ENCODE assay signal across 17 cellular contexts in the genomic region with DNA sequence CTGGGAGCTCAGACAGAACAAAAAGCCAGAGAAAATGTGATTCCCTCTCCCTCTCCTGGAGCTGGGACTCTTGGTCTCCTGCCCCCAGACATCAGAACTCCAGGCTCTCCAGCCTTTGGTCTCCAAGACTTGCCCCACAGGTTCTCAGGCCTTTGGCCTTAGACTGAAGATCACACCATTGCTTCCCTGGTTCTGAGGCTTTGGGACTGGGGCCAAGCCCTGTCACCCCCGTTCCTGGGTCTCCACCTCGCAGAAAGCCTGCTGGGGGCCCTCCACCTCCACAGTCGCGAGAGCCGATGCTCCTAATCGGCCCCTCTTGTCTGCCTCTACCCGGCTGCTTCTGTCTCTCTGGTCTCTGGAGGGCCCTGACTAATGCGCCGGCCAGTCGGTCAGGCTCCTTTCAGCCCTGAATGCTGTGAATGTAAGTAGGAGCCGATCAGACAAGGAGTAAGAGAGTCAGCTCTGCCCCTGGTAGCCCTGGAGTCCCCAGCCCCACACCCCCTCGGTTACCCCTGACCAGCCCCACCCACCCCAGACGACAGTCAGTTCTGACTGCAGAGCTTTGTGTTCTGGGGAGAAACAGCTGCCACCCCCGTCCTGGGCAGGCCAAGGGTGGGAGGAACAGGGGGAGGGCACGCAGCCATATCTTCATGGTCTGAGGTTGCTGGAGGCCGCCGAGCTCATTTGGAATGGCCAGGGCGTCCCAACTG. TPM values are rescaled to one million over a fixed set of nuclear protein-coding genes. Genes with fewer than 3 reads are reported as not detected.
A peak's percentile ranks its signal among the peaks of the same experiment; 100 is the strongest.
DNase-seq lines count a peak whose midpoint lies in the region; ATAC-seq and TF ChIP-seq lines count a peak whose summit lies in the region.
"Had no signal": no experiment of that assay in that cellular context is flagged by ENCODE, and none has a peak within 500 bp of the region (broad histone marks: within the 10 kb centered on the region; RNA-seq: fewer than 3 reads in every experiment).

No MANE protein-coding gene starts in this region.

- no peak for DNase-seq in ascending aorta (ENCODE audit: low spot score in 2 of 2)
- DNase-seq in heart left ventricle: peak in 4 of 5 donors; percentile 39 to 74 (median 58)
- no peak for DNase-seq in neural crest cell (ENCODE audit: low read depth, low spot score)
- no peak for DNase-seq in upper lobe of left lung
- DNase-seq: activated CD4-positive, alpha-beta T cell treated with anti-CD3 and anti-CD28 coated beads for 1 hour; activated effector memory CD4-positive, alpha-beta T cell treated with anti-CD3 and anti-CD28 coated beads, Interleukin-2, amount 50 U/mL, for 16 hours; esophagus squamous epithelium; GF-D8; H9; hippocampal formation; MM.1S; stimulated activated naive CD8-positive, alpha-beta T cell treated with anti-CD3 and anti-CD28 coated beads, Interleukin-15, amount 100 ng/mL, for 72 hours had no signal

- TF ChIP-seq CTCF in ascending aorta (IDR thresholded peaks at IDR 0.05): no peak
- no peak for TF ChIP-seq CTCF in heart left ventricle (IDR thresholded peaks at IDR 0.05)
- TF ChIP-seq CTCF in neural crest cell (conservative IDR thresholded peaks at IDR 0.05): no peak
- TF ChIP-seq CTCF in upper lobe of left lung (IDR thresholded peaks at IDR 0.05): no peak

- TF ChIP-seq POLR2A in heart left ventricle (IDR thresholded peaks at IDR 0.05): no peak
- TF ChIP-seq POLR2A in upper lobe of left lung (IDR thresholded peaks at IDR 0.05): no peak

- H3K4me1 ChIP-seq in ascending aorta (no peaks in the 10 kb centered on the region), heart left ventricle (peaks cover 0 to 34% (median 19%) of the 10 kb centered on the region in 12 donors), upper lobe of left lung (peaks cover 5 to 32% (median 14%) of the 10 kb centered on the region in 4 donors)

- peak overlapping the region; percentile 12 for H3K4me3 Mint-ChIP-seq in neural crest cell
- H3K4me3 Mint-ChIP-seq: dendritic cell treated with granulocyte-macrophage colony-stimulating factor and Interleukin-4, amounts not matched to agents 40 ng/mL and 50 ng/mL, for 4 days; H9; stimulated activated naive CD8-positive, alpha-beta T cell treated with anti-CD3 and anti-CD28 coated beads, Interleukin-15, amount 100 ng/mL, for 72 hours; T-helper 2 cell treated with Interferon-gamma antibody and Interleukin-4, amounts not matched to agents 5 μg/mL and 100 μg/mL, for 36 hours had no signal

- no peaks in the 10 kb centered on the region for H3K27me3 ChIP-seq in ascending aorta
- no peaks in the 10 kb centered on the region for H3K27me3 ChIP-seq in heart left ventricle
- no peaks in the 10 kb centered on the region for H3K27me3 ChIP-seq in upper lobe of left lung
- H3K27me3 ChIP-seq: esophagus squamous epithelium had no signal

- peaks cover 14% of the 10 kb centered on the region for H3K36me3 Mint-ChIP-seq in neural crest cell (ENCODE audit: low read depth)

- H3K4me3 ChIP-seq in ascending aorta (no peak overlapping the region), heart left ventricle (peak overlapping the region in 5 of 12 donors; percentile 9 to 40 (median 30)), upper lobe of left lung (no peak overlapping the region)
- H3K4me3 ChIP-seq: esophagus squamous epithelium had no signal

- peaks cover 57% of the 10 kb centered on the region for H3K4me1 Mint-ChIP-seq in neural crest cell
- H3K4me1 Mint-ChIP-seq: stimulated activated naive CD8-positive, alpha-beta T cell treated with anti-CD3 and anti-CD28 coated beads, Interleukin-15, amount 100 ng/mL, for 72 hours had no signal

- peak overlapping the region; percentile 67 for H3K27ac Mint-ChIP-seq in neural crest cell (ENCODE audit: unreplicated experiment)
- H3K27ac Mint-ChIP-seq: dendritic cell treated with granulocyte-macrophage colony-stimulating factor and Interleukin-4, amounts not matched to agents 40 ng/mL and 50 ng/mL, for 4 days; H9; stimulated activated naive CD8-positive, alpha-beta T cell treated with anti-CD3 and anti-CD28 coated beads, Interleukin-15, amount 100 ng/mL, for 72 hours; T-helper 2 cell treated with Interferon-gamma antibody and Interleukin-4, amounts not matched to agents 5 μg/mL and 100 μg/mL, for 36 hours had no signal

- WGBS in heart left ventricle, 4 donors: 72 to 85% (median 78%) methylated on average over 15 to 18 of the region's 18 CpGs
- WGBS in upper lobe of left lung, 2 donors: 90% methylated on average over 12 to 18 of the region's 18 CpGs

- H3K27me3 Mint-ChIP-seq in neural crest cell (ENCODE audit: low read depth): no peaks in the 10 kb centered on the region
- H3K27me3 Mint-ChIP-seq: dendritic cell treated with granulocyte-macrophage colony-stimulating factor and Interleukin-4, amounts not matched to agents 40 ng/mL and 50 ng/mL, for 4 days; stimulated activated naive CD8-positive, alpha-beta T cell treated with anti-CD3 and anti-CD28 coated beads, Interleukin-15, amount 100 ng/mL, for 72 hours had no signal

- intact Hi-C loops in ascending aorta (cut with DNase I) (no loop called here), heart left ventricle (cut with DNase I) (no loop called here)

- peaks cover 5% of the 10 kb centered on the region for H3K9me3 Mint-ChIP-seq in neural crest cell
- H3K9me3 Mint-ChIP-seq: T-helper 2 cell treated with Interferon-gamma antibody and Interleukin-4, amounts not matched to agents 5 μg/mL and 100 μg/mL, for 36 hours had no signal

- H3K36me3 ChIP-seq in ascending aorta (no peaks in the 10 kb centered on the region), heart left ventricle (peaks cover 0 to 7% (median 0%) of the 10 kb centered on the region in 9 donors), upper lobe of left lung (peaks cover 0 to 15% (median 5%) of the 10 kb centered on the region in 4 donors)

- peak; percentile 25 to 80 (median 61) for ATAC-seq in heart left ventricle
- ATAC-seq in upper lobe of left lung (ENCODE audit: low FRiP score in 2 of 2): peak in 1 of 2 donors; percentile 77
- ATAC-seq in HG02870 (IDR thresholded peaks at IDR 0.05; ENCODE audit: unreplicated experiment): no peak
- ATAC-seq in HG03354 (IDR thresholded peaks at IDR 0.05; ENCODE audit: poor library complexity, severe bottlenecking, unreplicated experiment): no peak
- ATAC-seq in GM18511 (IDR thresholded peaks at IDR 0.05; ENCODE audit: unreplicated experiment): no peak
- ATAC-seq: stimulated activated naive CD8-positive, alpha-beta T cell treated with anti-CD3 and anti-CD28 coated beads, Interleukin-15, amount 100 ng/mL, for 72 hours had no signal

- H3K9me3 ChIP-seq in ascending aorta (no peaks in the 10 kb centered on the region), heart left ventricle (no peaks in the 10 kb centered on the region), upper lobe of left lung (no peaks in the 10 kb centered on the region)
- H3K9me3 ChIP-seq: esophagus squamous epithelium had no signal

- H3K27ac ChIP-seq in ascending aorta (peak overlapping the region; percentile 14 to 48), heart left ventricle (peak overlapping the region in 11 of 12 donors; percentile 17 to 72 (median 46)), upper lobe of left lung (peak overlapping the region; percentile 30 to 54 (median 52))
- H3K27ac ChIP-seq: esophagus squamous epithelium had no signal

- TF ChIP-seq EP300 in upper lobe of left lung (IDR thresholded peaks at IDR 0.05): no peak

RNA-seq across cellular contexts. Expression of gene VAV2, which starts 57.5 kb away (rescaled TPM):
- 12.7 TPM for total RNA-seq in ascending aorta
- 1 to 10 TPM; 3.4 to 9.9 (median 5.3) TPM for total RNA-seq in heart left ventricle
- polyA plus RNA-seq in heart left ventricle: 1 to 10 TPM; 3.3 to 6.5 TPM
- 40.6 and 47.0 TPM in 2 replicates for total RNA-seq in neural crest cell
- 10 to 100 TPM; 12.0 to 38.8 (median 22.0) TPM for total RNA-seq in upper lobe of left lung

Comparison
In these comparisons a context has a peak if more than half of its experiments do, and no peak if none do; other contexts are left out.
1. DNase-seq: peak in heart left ventricle (4 of 5); none in ascending aorta (0 of 2), neural crest cell (single experiment) and upper lobe of left lung (0 of 2).
2. ATAC-seq: peak in heart left ventricle (4 of 4); none in HG02870 (single experiment), HG03354 (single experiment) and GM18511 (single experiment).
3. Peak in every context shown above with its lines, with median percentiles within 50 percentile points of each other: H3K27ac ChIP-seq.